15 cellular contexts compared by ENCODE assay signal in genomic region chr3:150394606-150395005, GRCh38. TPM values are rescaled to one million over a fixed set of nuclear protein-coding genes. Genes with fewer than 3 reads are reported as not detected.
A peak's percentile ranks its signal among the peaks of the same experiment; 100 is the strongest.
DNase-seq lines count a peak whose midpoint lies in the region; TF ChIP-seq lines count a peak whose summit lies in the region.
"Had no signal": no experiment of that assay in that cellular context is flagged by ENCODE, and none has a peak within 500 bp of the region (broad histone marks: within the 10 kb centered on the region; RNA-seq: fewer than 3 reads in every experiment).

No MANE protein-coding gene starts in this region.

- DNase-seq in EH (ENCODE audit: low read depth) (peak; percentile 33), SK-N-MC (ENCODE audit: low read depth, low spot score) (no peak), myocyte (ENCODE audit: low read depth) (peak; percentile 19), smooth muscle cell (lab: John Stamatoyannopoulos, UW; ENCODE audit: unreplicated experiment) (no peak), DMS114 treated with DMSO at 0.1 percent for 48 hours (lab: John Stamatoyannopoulos, UW; ENCODE audit: unreplicated experiment) (no peak), NOMO-1 treated with DMSO at 0.1 percent for 48 hours (lab: John Stamatoyannopoulos, UW; ENCODE audit: unreplicated experiment) (no peak), MG63 (no peak)
- DNase-seq: 8988T; CD4-positive, alpha-beta memory T cell; DMS79 treated with DMSO at 0.1 percent for 48 hours; EL; GOT3; H9 had no signal

- no peaks in the 10 kb centered on the region for H3K79me2 ChIP-seq in smooth muscle cell (ENCODE audit: low read depth)

- no peaks in the 10 kb centered on the region for H4K20me1 ChIP-seq in smooth muscle cell (ENCODE audit: low read depth)
- H4K20me1 ChIP-seq: BLaER1 had no signal

- no peaks in the 10 kb centered on the region for H3K4me1 ChIP-seq in smooth muscle cell (ENCODE audit: low read depth)

- H3F3A ChIP-seq in smooth muscle cell (ENCODE audit: low read depth), result no peaks in the 10 kb centered on the region

- H3K9me3 ChIP-seq in SK-N-MC (ENCODE audit: low read depth, low read length), result no peaks in the 10 kb centered on the region; the same call in 1 of the 2 replicates
- H3K9me3 ChIP-seq in smooth muscle cell (replicated peaks; ENCODE audit: low read depth), result no peaks in the 10 kb centered on the region
- H3K9me3 ChIP-seq in MG63, result no peaks in the 10 kb centered on the region
- H3K9me3 ChIP-seq: BLaER1 had no signal

- H3K9ac ChIP-seq in SK-N-MC (ENCODE audit: insufficient read length), result peak overlapping the region; percentile 49
- H3K9ac ChIP-seq in smooth muscle cell (ENCODE audit: low read depth), result no peak overlapping the region
- H3K9ac ChIP-seq: BLaER1 had no signal

- H3K27me3 ChIP-seq in smooth muscle cell (ENCODE audit: low read depth) (no peaks in the 10 kb centered on the region), MG63 (no peaks in the 10 kb centered on the region)
- H3K27me3 ChIP-seq: BLaER1 had no signal

- H3K4me2 ChIP-seq in smooth muscle cell, result peak overlapping the region; percentile 16
- H3K4me2 ChIP-seq: BLaER1 had no signal

- peak overlapping the region; percentile 90 for H3K27ac ChIP-seq in SK-N-MC
- peak overlapping the region; percentile 1 for H3K27ac ChIP-seq in smooth muscle cell (ENCODE audit: low read depth)
- H3K27ac ChIP-seq: BLaER1 had no signal

- H3K36me3 ChIP-seq in SK-N-MC (ENCODE audit: insufficient read depth, low read length) (no peaks in the 10 kb centered on the region), smooth muscle cell (ENCODE audit: low read depth) (no peaks in the 10 kb centered on the region), MG63 (no peaks in the 10 kb centered on the region)
- H3K36me3 ChIP-seq: BLaER1 had no signal

- WGBS in smooth muscle cell (ENCODE audit: low lambda C conversion rate), result 5% methylated on average over 2 of the region's 2 CpGs

- H2AFZ ChIP-seq in smooth muscle cell (ENCODE audit: low read depth), result no peak overlapping the region

- no peak for TF ChIP-seq CTCF in smooth muscle cell (IDR thresholded peaks at IDR 0.05; ENCODE audit: borderline replicate concordance, insufficient read depth, poor library complexity, severe bottlenecking)

- H3K4me3 ChIP-seq in SK-N-MC, result peak overlapping the region; percentile 29; the same call in 1 of the 2 replicates
- H3K4me3 ChIP-seq in smooth muscle cell, result no peak overlapping the region
- H3K4me3 ChIP-seq in MG63, result no peak overlapping the region
- H3K4me3 ChIP-seq: BLaER1, GM12878 had no signal

RNA-seq across cellular contexts. Expression of gene TSC22D2, which starts 13.5 kb away (rescaled TPM):
- total RNA-seq in myocyte (12.7 and 15.1 TPM in 2 replicates), smooth muscle cell (37.0 and 43.5 TPM in 2 replicates)
- 19.4 TPM for polyA plus RNA-seq in myocyte (2012)
- 31.7 and 36.1 TPM in 2 replicates for polyA plus RNA-seq in smooth muscle cell
- total RNA-seq in MG63 (2014; rRNA removed; shearing (Covaris generic); ENCODE audit: low replicate concordance), result 6.3 and 10.3 TPM in 2 replicates

Comparison
In these comparisons a context has a peak if more than half of its experiments do, and no peak if none do; other contexts are left out.
1. DNase-seq: peak in EH (single experiment) and myocyte (single experiment); none in SK-N-MC (single experiment), smooth muscle cell (single experiment), DMS114 treated with DMSO at 0.1 percent for 48 hours (single experiment), NOMO-1 treated with DMSO at 0.1 percent for 48 hours (single experiment) and MG63 (single experiment).